Comparison of ENCODE assay signal across 10 cellular contexts in the genomic region with DNA sequence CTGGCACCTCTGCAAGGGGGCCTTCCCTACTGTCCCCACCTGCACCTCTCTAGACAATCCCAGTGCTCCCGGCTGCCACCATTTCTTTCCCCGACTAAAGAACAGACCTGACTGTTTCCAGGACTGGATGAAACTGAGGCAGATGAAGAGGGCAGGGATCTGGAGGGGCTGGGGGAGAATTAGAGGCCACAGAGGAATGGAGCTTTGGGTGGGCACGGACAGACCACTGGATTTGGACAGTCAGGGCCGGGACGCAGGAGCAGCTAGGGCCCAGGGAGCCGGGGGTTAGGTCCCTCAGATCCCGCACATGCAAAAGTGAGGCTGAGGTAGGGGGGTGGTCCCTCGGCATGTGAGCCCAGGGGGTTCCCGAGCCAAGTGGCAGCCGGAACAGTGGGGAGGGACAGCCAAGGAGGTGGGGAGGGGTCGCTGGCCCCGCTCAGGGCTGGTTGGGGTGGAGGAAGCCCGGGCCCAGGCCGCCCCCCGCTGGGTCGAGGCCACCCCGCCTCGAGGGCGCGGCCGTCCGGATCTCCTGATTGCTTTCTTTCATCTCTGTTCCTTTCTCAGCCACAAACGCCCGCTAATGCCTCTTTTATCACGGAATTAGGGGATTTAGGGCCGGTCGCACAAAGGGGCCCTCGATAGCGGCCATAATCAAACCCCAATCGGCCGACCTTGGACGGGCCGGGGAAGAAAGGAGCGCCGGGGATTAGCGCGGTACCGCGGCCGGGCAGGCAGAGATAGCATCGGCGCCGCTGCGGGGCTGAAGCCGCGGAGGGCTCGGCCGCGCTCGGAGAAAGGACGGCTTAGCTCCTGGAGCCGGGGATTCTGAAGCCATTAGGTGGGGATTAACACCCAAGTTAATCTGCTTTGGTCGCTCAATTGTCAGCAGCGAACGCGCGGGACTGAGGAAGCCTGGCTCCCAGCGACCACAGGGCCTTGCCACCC. TPM values are rescaled to one million over a fixed set of nuclear protein-coding genes. Genes with fewer than 3 reads are reported as not detected.
DNase-seq lines count a peak whose midpoint lies in the region; ATAC-seq and TF ChIP-seq lines count a peak whose summit lies in the region.
"Had no signal": no experiment of that assay in that cellular context is flagged by ENCODE, and none has a peak within 500 bp of the region (broad histone marks: within the 10 kb centered on the region; RNA-seq: fewer than 3 reads in every experiment).

No MANE protein-coding gene starts in this region.

- H3K9me3 ChIP-seq in DOHH2 (ENCODE audit: control insufficient read depth, insufficient read depth, low read length): no peaks in the 10 kb centered on the region
- no peaks in the 10 kb centered on the region for H3K9me3 ChIP-seq in Panc1 (ENCODE audit: control insufficient read depth, insufficient read depth, low read depth, low read length)
- H3K9me3 ChIP-seq in prostate gland: no peaks in the 10 kb centered on the region

- H3K9me2 ChIP-seq in DOHH2 (replicated peaks; ENCODE audit: control insufficient read depth, low read length): no peaks in the 10 kb centered on the region

- H4K20me1 ChIP-seq in DOHH2 (ENCODE audit: control insufficient read depth, insufficient read depth, low read depth, low read length): peaks cover 7% of the 10 kb centered on the region; the same call in 1 of the 2 replicates

- CTCF ChIA-PET in Panc1 (lab: Charles Lee): interaction anchor here (0.6 kb wide), 1 partner anchor 17 kb away, joined by 12 read pairs; no protein-coding TSS in a partner anchor

- H3K4me3 ChIP-seq in DOHH2 (ENCODE audit: low read length) (no peak overlapping the region), Panc1 (ENCODE audit: low read depth in 2 of 2, low read length in 2 of 2) (peak overlapping the region; percentile 28 to 41), epithelial cell of proximal tubule (ENCODE audit: low read depth, low read length) (peak overlapping the region; percentile 42), rectal smooth muscle tissue (ENCODE audit: low read length) (peak overlapping the region; percentile 30), prostate gland (no peak overlapping the region)

- H3K36me3 ChIP-seq in DOHH2 (ENCODE audit: control insufficient read depth, low read length) (peaks cover 22% of the 10 kb centered on the region), Panc1 (ENCODE audit: control insufficient read depth, insufficient read depth, low read length) (no peaks in the 10 kb centered on the region), rectal smooth muscle tissue (ENCODE audit: control insufficient read depth, insufficient read depth, low read length) (no peaks in the 10 kb centered on the region), prostate gland (no peaks in the 10 kb centered on the region)

- peaks cover 39% of the 10 kb centered on the region for H3K79me2 ChIP-seq in DOHH2 (ENCODE audit: control insufficient read depth, low read length)

- H3K9ac ChIP-seq in rectal smooth muscle tissue (ENCODE audit: low read length): no peak overlapping the region

- 4% methylated on average over 58 of the region's 58 CpGs for WGBS in prostate gland

- peaks cover 28% of the 10 kb centered on the region for H3K4me1 ChIP-seq in DOHH2 (ENCODE audit: control insufficient read depth, low read length)
- H3K4me1 ChIP-seq in Panc1 (ENCODE audit: control insufficient read depth, insufficient read depth, low read length): peaks cover 18% of the 10 kb centered on the region
- peaks cover 13% of the 10 kb centered on the region for H3K4me1 ChIP-seq in rectal smooth muscle tissue (ENCODE audit: control insufficient read depth, insufficient read depth, low read length)
- H3K4me1 ChIP-seq in prostate gland (replicated peaks): peaks cover 7% of the 10 kb centered on the region

- intact Hi-C loops in Panc1 (cut with micrococcal nuclease; ENCODE audit: unreplicated experiment) (no loop called here), prostate gland (cut with DNase I) (no loop called here)

- 0 out of 2 replicates have a peak overlapping the region, but pooled peaks have one; percentile 2 for H3K4me2 ChIP-seq in DOHH2 (ENCODE audit: low read length)

- no peak for TF ChIP-seq POLR2A in prostate gland (IDR thresholded peaks at IDR 0.05)

- POLR2A ChIA-PET in Panc1 (lab: Charles Lee): no interaction called here

- ATAC-seq in Panc1 (no peak), GM19397 (IDR thresholded peaks at IDR 0.05; ENCODE audit: unreplicated experiment) (no peak)
- ATAC-seq: activated CD8-positive, alpha-beta memory T cell treated with anti-CD3 and anti-CD28 coated beads, Interleukin-2, amount 10 ng/mL, durations not matched to agents 7 days and 5 days had no signal

- in situ Hi-C loops in Panc1 (cut with HindIII; ENCODE audit: low pct_unique_long_range_greater_than_20kb, low sequenced_read_pairs): no loop called here

- H3K27me3 ChIP-seq in DOHH2 (ENCODE audit: control insufficient read depth, low read length) (peaks cover 27% of the 10 kb centered on the region), Panc1 (ENCODE audit: control insufficient read depth, insufficient read depth, low read length) (no peaks in the 10 kb centered on the region; the same call in 1 of the 2 replicates), rectal smooth muscle tissue (ENCODE audit: control insufficient read depth, insufficient read depth, low read length) (peaks cover 20% of the 10 kb centered on the region), prostate gland (replicated peaks; ENCODE audit: insufficient read depth) (peaks cover 2% of the 10 kb centered on the region)

- no TSS peak for BruUV-seq in Panc1 (replicated peaks; lab: Mats Ljungman, UMichigan)

- H3K27ac ChIP-seq in DOHH2 (ENCODE audit: low read depth, low read length) (no peak overlapping the region), Panc1 (ENCODE audit: low read length) (no peak overlapping the region), rectal smooth muscle tissue (ENCODE audit: low read depth, low read length) (no peak overlapping the region), prostate gland (no peak overlapping the region)

- peaks cover 6% of the 10 kb centered on the region for H3F3A ChIP-seq in DOHH2 (ENCODE audit: control insufficient read depth, insufficient read depth)

- no peak for DNase-seq in Panc1 (ENCODE audit: low read depth, low spot score)
- no peak for DNase-seq in epithelial cell of proximal tubule (ENCODE audit: low read depth)
- DNase-seq in NCI-H146 treated with DMSO at 0.1 percent for 48 hours (lab: John Stamatoyannopoulos, UW; ENCODE audit: unreplicated experiment): no peak
- DNase-seq in NCI-H2081 treated with DMSO at 0.1 percent for 48 hours (lab: John Stamatoyannopoulos, UW): no peak
- DNase-seq in prostate gland (ENCODE audit: low spot score): no peak
- DNase-seq: activated CD8-positive, alpha-beta memory T cell treated with anti-CD3 and anti-CD28 coated beads, Interleukin-2, amount 10 ng/mL, durations not matched to agents 7 days and 5 days; head of caudate nucleus had no signal

- no peak for TF ChIP-seq CTCF in DOHH2 (IDR thresholded peaks at IDR 0.05; ENCODE audit: low read depth, low read length, poor library complexity, severe bottlenecking)
- no peak for TF ChIP-seq CTCF in Panc1 (IDR thresholded peaks at IDR 0.05)
- TF ChIP-seq CTCF in epithelial cell of proximal tubule (conservative IDR thresholded peaks at IDR 0.05; ENCODE audit: low read depth, low read length): no peak
- no peak for TF ChIP-seq CTCF in prostate gland (IDR thresholded peaks at IDR 0.05)

RNA-seq across cellular contexts. Expression of a gene that starts 9.3 kb away (rescaled TPM):
- total RNA-seq in Panc1 (2021; ENCODE audit: unreplicated experiment): 162 TPM
- polyA plus RNA-seq in Panc1 (2012; ENCODE audit: insufficient read length): 323 TPM
- total RNA-seq in epithelial cell of proximal tubule: 168 and 211 TPM in 2 replicates
- total RNA-seq in prostate gland: 100 to 1,000 TPM in 1 of 2 donors, 10 to 100 TPM in 1; 79.1 to 113 TPM

RNA-seq across cellular contexts. Expression of a gene that starts 19.2 kb away (rescaled TPM):
- total RNA-seq in Panc1 (2021; ENCODE audit: unreplicated experiment): 0.23 TPM
- polyA plus RNA-seq in Panc1 (2012; ENCODE audit: insufficient read length): not detected
- total RNA-seq in epithelial cell of proximal tubule: not detected in 2 replicates
- total RNA-seq in prostate gland: 10 to 100 TPM in 1 of 2 donors, not detected in 1; 11.9 TPM
- total RNA-seq: activated CD8-positive, alpha-beta memory T cell treated with anti-CD3 and anti-CD28 coated beads, Interleukin-2, amount 10 ng/mL, durations not matched to agents 7 days and 5 days had no signal

RNA-seq across cellular contexts. Expression of a gene that starts 24.8 kb away (rescaled TPM):
- total RNA-seq in Panc1 (2021; ENCODE audit: unreplicated experiment) (13.1 TPM), epithelial cell of proximal tubule (17.5 and 25.7 TPM in 2 replicates), prostate gland (10 to 100 TPM; 19.4 to 21.2 TPM)
- polyA plus RNA-seq in Panc1 (2012; ENCODE audit: insufficient read length): 18.3 TPM

RNA-seq across cellular contexts. Expression of a gene that starts 38.2 kb away (rescaled TPM):
- total RNA-seq in Panc1 (2021; ENCODE audit: unreplicated experiment): not detected
- polyA plus RNA-seq in Panc1 (2012; ENCODE audit: insufficient read length): not detected
- total RNA-seq in epithelial cell of proximal tubule: not detected in 2 replicates
- total RNA-seq in prostate gland: 1 to 10 TPM in 1 of 2 donors, not detected in 1; 8.0 TPM
- total RNA-seq: activated CD8-positive, alpha-beta memory T cell treated with anti-CD3 and anti-CD28 coated beads, Interleukin-2, amount 10 ng/mL, durations not matched to agents 7 days and 5 days had no signal

RNA-seq across cellular contexts. Expression of a gene that starts 47.1 kb away (rescaled TPM):
- total RNA-seq in Panc1 (2021; ENCODE audit: unreplicated experiment): 35.1 TPM
- polyA plus RNA-seq in Panc1 (2012; ENCODE audit: insufficient read length): 42.4 TPM
- 44.8 and 51.7 TPM in 2 replicates for total RNA-seq in epithelial cell of proximal tubule
- total RNA-seq in prostate gland: 100 to 1,000 TPM in 1 of 2 donors, 10 to 100 TPM in 1; 94.3 to 107 TPM

Comparison
In these comparisons a context has a peak if more than half of its experiments do, and no peak if none do; other contexts are left out.
1. H3K4me3 ChIP-seq: peak in Panc1 (2 of 2), epithelial cell of proximal tubule (single experiment) and rectal smooth muscle tissue (single experiment); none in DOHH2 (single experiment) and prostate gland (0 of 2).